40 cellular contexts compared by ENCODE assay signal in the genomic region with DNA sequence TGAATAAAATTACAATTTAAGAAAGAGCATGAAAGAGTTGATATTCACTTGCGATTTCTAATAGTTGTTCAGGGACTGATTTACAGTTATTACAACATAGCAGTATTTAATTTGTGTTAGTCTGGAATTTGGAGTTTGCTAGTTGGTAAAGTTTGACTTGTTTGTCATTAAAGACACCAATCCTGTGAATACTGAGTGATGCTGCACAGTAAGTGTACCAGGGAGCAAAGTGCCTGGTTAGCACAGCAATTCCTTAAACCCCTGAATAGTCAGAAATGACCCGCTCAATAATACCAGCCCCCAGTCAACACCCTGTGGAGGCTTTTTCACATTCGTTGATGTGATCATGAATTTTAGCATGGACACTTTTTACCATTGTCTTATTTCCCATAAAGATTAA.
"Had no signal": no experiment of that assay in that cellular context is flagged by ENCODE, and none has a peak within 500 bp of the region (broad histone marks: within the 10 kb centered on the region; RNA-seq: fewer than 3 reads in every experiment).

No MANE protein-coding gene starts in this region.

- H3K27ac ChIP-seq: adrenal gland, ascending aorta, body of pancreas, brain microvascular endothelial cell, breast epithelium, cardiac muscle cell had no signal

- H3K4me1 ChIP-seq: adrenal gland, ascending aorta, body of pancreas, breast epithelium had no signal

- H3K27me3 ChIP-seq: adrenal gland, ascending aorta, body of pancreas, brain microvascular endothelial cell, breast epithelium, cardiac muscle cell had no signal

- H3K36me3 ChIP-seq: adrenal gland, ascending aorta, brain microvascular endothelial cell, breast epithelium, cardiac muscle cell had no signal

- H3K36me3 Mint-ChIP-seq: activated naive CD4-positive, alpha-beta T cell treated with anti-CD3 and anti-CD28 coated beads, Interleukin-2, amount 10 ng/mL, durations not matched to agents 7 days and 5 days; activated naive CD4-positive, alpha-beta T cell treated with anti-CD3 and anti-CD28 coated beads, Interleukin-2, amount 50 U/mL, for 24 hours; activated naive CD8-positive, alpha-beta T cell; activated naive CD8-positive, alpha-beta T cell treated with anti-CD3 and anti-CD28 coated beads for 36 hours; activated naive CD8-positive, alpha-beta T cell treated with anti-CD3 and anti-CD28 coated beads, Interleukin-2, amount 10 ng/mL, durations not matched to agents 7 days and 5 days; brain had no signal

- H3K4me3 ChIP-seq: adrenal gland, ascending aorta, body of pancreas, breast epithelium, cardiac muscle cell had no signal

- FAIRE-seq: astrocyte, bronchial epithelial cell had no signal

- H3K27ac Mint-ChIP-seq: activated naive CD4-positive, alpha-beta T cell treated with anti-CD3 and anti-CD28 coated beads for 36 hours; activated naive CD4-positive, alpha-beta T cell treated with anti-CD3 and anti-CD28 coated beads, Interleukin-2, amount 10 ng/mL, durations not matched to agents 7 days and 5 days; activated naive CD4-positive, alpha-beta T cell treated with anti-CD3 and anti-CD28 coated beads, Interleukin-2, amount 50 U/mL, for 24 hours; activated naive CD4-positive, alpha-beta T cell treated with anti-CD3 and anti-CD28 coated beads, Interleukin-2, amount 50 U/mL, for 72 hours; activated naive CD8-positive, alpha-beta T cell; activated naive CD8-positive, alpha-beta T cell treated with anti-CD3 and anti-CD28 coated beads for 36 hours; activated naive CD8-positive, alpha-beta T cell treated with anti-CD3 and anti-CD28 coated beads, Interleukin-2, amount 10 ng/mL, durations not matched to agents 7 days and 5 days; activated naive CD8-positive, alpha-beta T cell treated with anti-CD3 and anti-CD28 coated beads, Interleukin-2, amount 50 U/mL, for 24 hours; activated T-cell treated with anti-CD3 and anti-CD28 coated beads, Interleukin-2, amount 50 U/mL, for 24 hours; activated T-cell treated with anti-CD3 and anti-CD28 coated beads, Interleukin-2, amount 50 U/mL, for 72 hours; activated T-helper 1 cell treated with anti-CD3 and anti-CD28 coated beads, Interleukin-12 subunit alpha, Interleukin-12 subunit beta, Interleukin-2, Interleukin-4 antibody, amounts not matched to agents 30 ng/mL and 10 ng/mL and 1 ng/mL, durations not matched to agents 14 hours and 24 hours and 36 hours; activated T-helper 17 cell treated with anti-CD3 and anti-CD28 coated beads, Interleukin-2, amount 50 U/mL, for 72 hours; activated T-helper 2 cell treated with anti-CD3 and anti-CD28 coated beads, Interferon-gamma antibody, Interleukin-2, Interleukin-4, amounts not matched to agents 10 μg/mL and 5 μg/mL and 100 μg/mL, durations not matched to agents 14 hours and 24 hours and 36 hours; brain had no signal

- DNase-seq: activated effector memory CD4-positive, alpha-beta T cell treated with anti-CD3 and anti-CD28 coated beads, Interleukin-2, amount 50 U/mL, for 16 hours; activated effector memory CD4-positive, alpha-beta T cell treated with Interleukin-2 at 50 U/mL for 16 hours; activated gamma-delta T cell; activated gamma-delta T cell treated with Interleukin-2 at 50 U/mL for 16 hours; activated naive CD4-positive, alpha-beta T cell; activated naive CD4-positive, alpha-beta T cell treated with anti-CD3 and anti-CD28 coated beads for 36 hours; activated naive CD4-positive, alpha-beta T cell treated with anti-CD3 and anti-CD28 coated beads, Interleukin-2, amount 10 ng/mL, durations not matched to agents 7 days and 5 days; activated naive CD4-positive, alpha-beta T cell treated with anti-CD3 and anti-CD28 coated beads, Interleukin-2, amount 50 U/mL, for 16 hours; activated naive CD4-positive, alpha-beta T cell treated with Interleukin-2 at 50 U/mL for 16 hours; activated naive CD8-positive, alpha-beta T cell treated with anti-CD3 and anti-CD28 coated beads for 36 hours; activated naive CD8-positive, alpha-beta T cell treated with anti-CD3 and anti-CD28 coated beads, Interleukin-2, amount 10 ng/mL, durations not matched to agents 7 days and 5 days; activated naive CD8-positive, alpha-beta T cell treated with anti-CD3 and anti-CD28 coated beads, Interleukin-2, amount 50 U/mL, for 24 hours; activated T-cell treated with anti-CD3 and anti-CD28 coated beads, Interleukin-2, amount 50 U/mL, for 1 hour; activated T-cell treated with anti-CD3 and anti-CD28 coated beads, Interleukin-2, amount 50 U/mL, for 24 hours; activated T-cell treated with anti-CD3 and anti-CD28 coated beads, Interleukin-2, amount 50 U/mL, for 4 hours; activated T-cell treated with anti-CD3 and anti-CD28 coated beads, Interleukin-2, amount 50 U/mL, for 48 hours; activated T-cell treated with anti-CD3 and anti-CD28 coated beads, Interleukin-2, amount 50 U/mL, for 72 hours; adrenal gland; amniotic stem cell; amygdala; anterior cingulate cortex; aorta; body of pancreas; brain microvascular endothelial cell; caudate nucleus; central memory CD4-positive, alpha-beta T cell; cerebellar nuclear complex had no signal

- H3K9me3 ChIP-seq: adrenal gland, ascending aorta, body of pancreas, breast epithelium had no signal

- H3K27me3 Mint-ChIP-seq: activated naive CD4-positive, alpha-beta T cell treated with anti-CD3 and anti-CD28 coated beads, Interleukin-2, amount 10 ng/mL, durations not matched to agents 7 days and 5 days; activated naive CD4-positive, alpha-beta T cell treated with anti-CD3 and anti-CD28 coated beads, Interleukin-2, amount 50 U/mL, for 24 hours; activated naive CD8-positive, alpha-beta T cell; activated naive CD8-positive, alpha-beta T cell treated with anti-CD3 and anti-CD28 coated beads for 36 hours; activated naive CD8-positive, alpha-beta T cell treated with anti-CD3 and anti-CD28 coated beads, Interleukin-2, amount 10 ng/mL, durations not matched to agents 7 days and 5 days; activated naive CD8-positive, alpha-beta T cell treated with anti-CD3 and anti-CD28 coated beads, Interleukin-2, amount 50 U/mL, for 24 hours; activated T-cell treated with anti-CD3 and anti-CD28 coated beads, Interleukin-2, amount 50 U/mL, for 24 hours; activated T-helper 17 cell treated with anti-CD3 and anti-CD28 coated beads, Interleukin-2, amount 50 U/mL, for 72 hours; central memory CD8-positive, alpha-beta T cell had no signal

- H3K4me1 Mint-ChIP-seq: activated naive CD4-positive, alpha-beta T cell treated with anti-CD3 and anti-CD28 coated beads, Interleukin-2, amount 10 ng/mL, durations not matched to agents 7 days and 5 days; activated naive CD4-positive, alpha-beta T cell treated with anti-CD3 and anti-CD28 coated beads, Interleukin-2, amount 50 U/mL, for 24 hours; activated naive CD8-positive, alpha-beta T cell treated with anti-CD3 and anti-CD28 coated beads for 36 hours; activated naive CD8-positive, alpha-beta T cell treated with anti-CD3 and anti-CD28 coated beads, Interleukin-2, amount 10 ng/mL, durations not matched to agents 7 days and 5 days; activated naive CD8-positive, alpha-beta T cell treated with anti-CD3 and anti-CD28 coated beads, Interleukin-2, amount 50 U/mL, for 24 hours; activated T-helper 17 cell treated with anti-CD3 and anti-CD28 coated beads, Interleukin-2, amount 50 U/mL, for 72 hours; central memory CD8-positive, alpha-beta T cell had no signal

- H3K4me3 Mint-ChIP-seq: activated naive CD4-positive, alpha-beta T cell treated with anti-CD3 and anti-CD28 coated beads for 36 hours; activated naive CD4-positive, alpha-beta T cell treated with anti-CD3 and anti-CD28 coated beads, Interleukin-2, amount 10 ng/mL, durations not matched to agents 7 days and 5 days; activated naive CD4-positive, alpha-beta T cell treated with anti-CD3 and anti-CD28 coated beads, Interleukin-2, amount 50 U/mL, for 24 hours; activated naive CD8-positive, alpha-beta T cell; activated naive CD8-positive, alpha-beta T cell treated with anti-CD3 and anti-CD28 coated beads for 36 hours; activated naive CD8-positive, alpha-beta T cell treated with anti-CD3 and anti-CD28 coated beads, Interleukin-2, amount 10 ng/mL, durations not matched to agents 7 days and 5 days; activated naive CD8-positive, alpha-beta T cell treated with anti-CD3 and anti-CD28 coated beads, Interleukin-2, amount 50 U/mL, for 24 hours; activated T-cell treated with anti-CD3 and anti-CD28 coated beads, Interleukin-2, amount 50 U/mL, for 24 hours; activated T-cell treated with anti-CD3 and anti-CD28 coated beads, Interleukin-2, amount 50 U/mL, for 4 hours; activated T-cell treated with anti-CD3 and anti-CD28 coated beads, Interleukin-2, amount 50 U/mL, for 72 hours; activated T-helper 1 cell treated with anti-CD3 and anti-CD28 coated beads, Interleukin-12 subunit alpha, Interleukin-12 subunit beta, Interleukin-2, Interleukin-4 antibody, amounts not matched to agents 30 ng/mL and 10 ng/mL and 1 ng/mL, durations not matched to agents 14 hours and 24 hours and 36 hours; activated T-helper 17 cell treated with anti-CD3 and anti-CD28 coated beads, Interleukin-2, amount 50 U/mL, for 72 hours; brain; central memory CD8-positive, alpha-beta T cell had no signal

- ATAC-seq: activated naive CD4-positive, alpha-beta T cell treated with anti-CD3 and anti-CD28 coated beads, Interleukin-2, amount 50 U/mL, for 72 hours; activated naive CD8-positive, alpha-beta T cell treated with anti-CD3 and anti-CD28 coated beads, Interleukin-2, amount 50 U/mL, for 24 hours; activated T-cell treated with anti-CD3 and anti-CD28 coated beads, Interleukin-2, amount 50 U/mL, for 4 hours; activated T-cell treated with anti-CD3 and anti-CD28 coated beads, Interleukin-2, amount 50 U/mL, for 72 hours; activated T-helper 17 cell treated with anti-CD3 and anti-CD28 coated beads, Interleukin-2, amount 50 U/mL, for 72 hours; body of pancreas had no signal
